In the genomic region with DNA sequence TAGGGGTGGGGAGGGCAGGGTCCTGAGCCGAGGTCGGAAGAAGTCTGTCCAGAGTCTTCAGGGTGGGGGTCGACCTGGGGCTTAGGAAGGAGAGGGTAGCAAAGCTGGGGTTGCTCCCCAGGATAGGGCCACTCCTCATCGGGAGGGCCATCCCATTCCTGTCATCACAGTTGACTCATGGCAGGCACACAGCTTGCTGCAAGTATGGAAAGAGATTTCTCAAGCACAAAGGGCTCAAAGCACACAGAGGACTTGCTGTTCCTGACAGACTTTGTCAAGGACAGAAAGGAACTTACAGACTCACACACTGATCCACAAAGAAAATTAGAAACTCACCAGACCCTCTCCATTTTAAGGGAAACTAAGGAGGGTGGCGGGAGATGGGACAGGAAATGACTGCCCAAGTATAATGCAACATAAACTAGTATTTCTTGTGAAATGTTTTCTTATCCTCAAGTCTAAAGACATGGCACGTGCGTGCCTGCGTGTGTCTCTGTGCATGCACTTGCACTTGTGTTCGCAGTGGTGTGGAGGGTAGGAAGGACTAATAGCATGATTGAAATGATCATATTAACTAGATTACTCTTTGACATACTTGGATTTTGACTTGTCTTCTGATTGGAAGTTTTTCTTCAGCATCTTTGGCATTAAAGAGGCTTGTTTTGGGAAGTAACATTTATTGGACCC, we compare ENCODE assay signal across 13 cellular contexts. TPM values are rescaled to one million over a fixed set of nuclear protein-coding genes. Genes with fewer than 3 reads are reported as not detected.
DNase-seq lines count a peak whose midpoint lies in the region; ATAC-seq and TF ChIP-seq lines count a peak whose summit lies in the region.
"Had no signal": no experiment of that assay in that cellular context is flagged by ENCODE, and none has a peak within 500 bp of the region (broad histone marks: within the 10 kb centered on the region; RNA-seq: fewer than 3 reads in every experiment).

No MANE protein-coding gene starts in this region.

- no peak for TF ChIP-seq CTCF in AG09309 (IDR thresholded peaks at IDR 0.05; ENCODE audit: control insufficient read depth, insufficient read depth, low read depth, low read length, missing control alignments)
- no peak for TF ChIP-seq CTCF in NB4 (IDR thresholded peaks at IDR 0.05; ENCODE audit: low read depth, low read length)
- no peak for TF ChIP-seq CTCF in epithelial cell of esophagus (IDR thresholded peaks at IDR 0.05; ENCODE audit: insufficient read depth, low read depth, low read length, missing control alignments)
- no peak for TF ChIP-seq CTCF in GM20000 (IDR thresholded peaks at IDR 0.05; ENCODE audit: extremely low read depth, missing control alignments)

- TF ChIP-seq POLR2A in NB4 (IDR thresholded peaks at IDR 0.05; ENCODE audit: extremely low read depth, insufficient read length) = no peak

- DNase-seq in AG09309 (ENCODE audit: low read depth) (peak; percentile 20), NB4 (ENCODE audit: low read depth) (peak; percentile 33), epithelial cell of esophagus (ENCODE audit: low read depth) (peak; percentile 78), SK-N-DZ (ENCODE audit: low spot score) (no peak), NCI-H2081 treated with DMSO at 0.1 percent for 48 hours (lab: John Stamatoyannopoulos, UW) (no peak), GM20000 (ENCODE audit: low spot score) (no peak)
- DNase-seq in natural killer cell treated with Interleukin-12 subunit alpha and Interleukin-12 subunit beta and Interleukin-15 and Interleukin-18, amount 100 ng/mL, for 72 hours (ENCODE audit: low spot score) = no peak
- no peak for DNase-seq in activated CD4-positive, alpha-beta memory T cell treated with anti-CD3 and anti-CD28 coated beads for 36 hours
- DNase-seq: activated naive CD4-positive, alpha-beta T cell; CD4-positive, CD25-positive, alpha-beta regulatory T cell; effector memory CD4-positive, alpha-beta T cell; NCI-H187; occipital lobe had no signal

- CTCF ChIA-PET in activated CD4-positive, alpha-beta memory T cell treated with anti-CD3 and anti-CD28 coated beads for 36 hours (lab: Charles Lee) = interaction anchor here (1.2 to 5.0 kb wide), 5 partner anchors 23 to 151 kb away, joined by 4 to 25 read pairs (median 6); a partner anchor contains a TSS

- H3K36me3 Mint-ChIP-seq in natural killer cell treated with Interleukin-12 subunit alpha and Interleukin-12 subunit beta and Interleukin-15 and Interleukin-18, amount 100 ng/mL, for 72 hours = peaks cover 16% of the 10 kb centered on the region
- peaks cover 27% of the 10 kb centered on the region for H3K36me3 Mint-ChIP-seq in activated CD4-positive, alpha-beta memory T cell treated with anti-CD3 and anti-CD28 coated beads for 36 hours

- H3K9me3 Mint-ChIP-seq in natural killer cell treated with Interleukin-12 subunit alpha and Interleukin-12 subunit beta and Interleukin-15 and Interleukin-18, amount 100 ng/mL, for 72 hours = no peaks in the 10 kb centered on the region
- H3K9me3 Mint-ChIP-seq in activated CD4-positive, alpha-beta memory T cell treated with anti-CD3 and anti-CD28 coated beads for 36 hours = no peaks in the 10 kb centered on the region
- H3K9me3 Mint-ChIP-seq: CD4-positive, CD25-positive, alpha-beta regulatory T cell had no signal

- H3K4me3 ChIP-seq in AG09309 (ENCODE audit: control insufficient read depth, low read depth, low read length) (no peak overlapping the region), NB4 (ENCODE audit: low read depth, low read length) (no peak overlapping the region), epithelial cell of esophagus (ENCODE audit: low read length) (no peak overlapping the region)

- H3K27ac Mint-ChIP-seq in natural killer cell treated with Interleukin-12 subunit alpha and Interleukin-12 subunit beta and Interleukin-15 and Interleukin-18, amount 100 ng/mL, for 72 hours = peak overlapping the region; percentile 64 to 82
- no peak overlapping the region for H3K27ac Mint-ChIP-seq in activated CD4-positive, alpha-beta memory T cell treated with anti-CD3 and anti-CD28 coated beads for 36 hours

- no peak overlapping the region for H3K4me3 Mint-ChIP-seq in natural killer cell treated with Interleukin-12 subunit alpha and Interleukin-12 subunit beta and Interleukin-15 and Interleukin-18, amount 100 ng/mL, for 72 hours
- no peak overlapping the region for H3K4me3 Mint-ChIP-seq in activated CD4-positive, alpha-beta memory T cell treated with anti-CD3 and anti-CD28 coated beads for 36 hours
- H3K4me3 Mint-ChIP-seq: CD4-positive, CD25-positive, alpha-beta regulatory T cell had no signal

- intact Hi-C loops in activated CD4-positive, alpha-beta memory T cell treated with anti-CD3 and anti-CD28 coated beads for 36 hours (cut with micrococcal nuclease) = loop anchor here (5.0 kb wide), 1 partner anchor 136 kb away; a partner anchor contains a TSS

- H3K27me3 Mint-ChIP-seq in natural killer cell treated with Interleukin-12 subunit alpha and Interleukin-12 subunit beta and Interleukin-15 and Interleukin-18, amount 100 ng/mL, for 72 hours = peaks cover 0 to 4% of the 10 kb centered on the region in 2 donors
- no peaks in the 10 kb centered on the region for H3K27me3 Mint-ChIP-seq in activated CD4-positive, alpha-beta memory T cell treated with anti-CD3 and anti-CD28 coated beads for 36 hours
- H3K27me3 Mint-ChIP-seq: CD4-positive, CD25-positive, alpha-beta regulatory T cell had no signal

- POLR2A ChIA-PET in activated CD4-positive, alpha-beta memory T cell treated with anti-CD3 and anti-CD28 coated beads for 36 hours (lab: Charles Lee) = interaction anchor here (1.0 to 2.5 kb wide), 4 partner anchors 11 to 134 kb away, joined by 3 to 12 read pairs (median 5); no protein-coding TSS in a partner anchor

- peaks cover 19 to 24% of the 10 kb centered on the region in 2 donors for H3K4me1 Mint-ChIP-seq in natural killer cell treated with Interleukin-12 subunit alpha and Interleukin-12 subunit beta and Interleukin-15 and Interleukin-18, amount 100 ng/mL, for 72 hours (ENCODE audit: low read depth in 2 of 2)
- H3K4me1 Mint-ChIP-seq in activated CD4-positive, alpha-beta memory T cell treated with anti-CD3 and anti-CD28 coated beads for 36 hours (ENCODE audit: low read depth) = peaks cover 16% of the 10 kb centered on the region
- H3K4me1 Mint-ChIP-seq: CD4-positive, CD25-positive, alpha-beta regulatory T cell had no signal

- ATAC-seq in natural killer cell treated with Interleukin-12 subunit alpha and Interleukin-12 subunit beta and Interleukin-15 and Interleukin-18, amount 100 ng/mL, for 72 hours = no peak

RNA-seq across cellular contexts. Expression of a gene that starts 2.4 kb away (rescaled TPM):
- 1 to 10 TPM; 3.5 to 5.3 TPM for total RNA-seq in natural killer cell treated with Interleukin-12 subunit alpha and Interleukin-12 subunit beta and Interleukin-15 and Interleukin-18, amount 100 ng/mL, for 72 hours
- polyA plus RNA-seq in SK-N-DZ (2014; cell fraction: cytosol; rRNA removed) = 0.41 TPM in 1 of 2 replicates, not detected in the other
- polyA plus RNA-seq in SK-N-DZ (2014; cell fraction: nucleus; rRNA removed) = 0.49 and 1.3 TPM in 2 replicates
- total RNA-seq in activated CD4-positive, alpha-beta memory T cell treated with anti-CD3 and anti-CD28 coated beads for 36 hours = 1 to 10 TPM; 1.7 to 2.0 TPM

RNA-seq across cellular contexts. Expression of a gene that starts 4.3 kb away (rescaled TPM):
- total RNA-seq in natural killer cell treated with Interleukin-12 subunit alpha and Interleukin-12 subunit beta and Interleukin-15 and Interleukin-18, amount 100 ng/mL, for 72 hours = 1 to 10 TPM; 1.8 to 2.7 TPM
- 0.15 and 0.24 TPM in 2 replicates for polyA plus RNA-seq in SK-N-DZ (2014; cell fraction: cytosol; rRNA removed)
- polyA plus RNA-seq in SK-N-DZ (2014; cell fraction: nucleus; rRNA removed) = 0.31 and 0.70 TPM in 2 replicates
- total RNA-seq in activated CD4-positive, alpha-beta memory T cell treated with anti-CD3 and anti-CD28 coated beads for 36 hours = 1 to 10 TPM; 1.6 to 2.0 TPM
- polyA plus RNA-seq: CD4-positive, CD25-positive, alpha-beta regulatory T cell had no signal

RNA-seq across cellular contexts. Expression of a gene that starts 13.5 kb away (rescaled TPM):
- total RNA-seq in natural killer cell treated with Interleukin-12 subunit alpha and Interleukin-12 subunit beta and Interleukin-15 and Interleukin-18, amount 100 ng/mL, for 72 hours = 100 to 1,000 TPM; 152 to 251 TPM
- 145 and 162 TPM in 2 replicates for polyA plus RNA-seq in SK-N-DZ (2014; cell fraction: cytosol; rRNA removed)
- polyA plus RNA-seq in SK-N-DZ (2014; cell fraction: nucleus; rRNA removed) = 84.6 and 105 TPM in 2 replicates
- total RNA-seq in activated CD4-positive, alpha-beta memory T cell treated with anti-CD3 and anti-CD28 coated beads for 36 hours = 100 to 1,000 TPM; 111 to 116 TPM

RNA-seq across cellular contexts. Expression of a gene that starts 22.7 kb away (rescaled TPM):
- 100 to 1,000 TPM; 106 to 134 TPM for total RNA-seq in natural killer cell treated with Interleukin-12 subunit alpha and Interleukin-12 subunit beta and Interleukin-15 and Interleukin-18, amount 100 ng/mL, for 72 hours
- 58.3 and 59.5 TPM in 2 replicates for polyA plus RNA-seq in SK-N-DZ (2014; cell fraction: cytosol; rRNA removed)
- polyA plus RNA-seq in SK-N-DZ (2014; cell fraction: nucleus; rRNA removed) = 80.2 and 111 TPM in 2 replicates
- total RNA-seq in activated CD4-positive, alpha-beta memory T cell treated with anti-CD3 and anti-CD28 coated beads for 36 hours = 10 to 100 TPM; 72.7 to 77.4 TPM

RNA-seq across cellular contexts. Expression of a gene that starts 48.1 kb away (rescaled TPM):
- total RNA-seq in natural killer cell treated with Interleukin-12 subunit alpha and Interleukin-12 subunit beta and Interleukin-15 and Interleukin-18, amount 100 ng/mL, for 72 hours = not detected
- polyA plus RNA-seq in SK-N-DZ (2014; cell fraction: cytosol; rRNA removed) = not detected in 2 replicates
- not detected in 2 replicates for polyA plus RNA-seq in SK-N-DZ (2014; cell fraction: nucleus; rRNA removed)
- total RNA-seq in activated CD4-positive, alpha-beta memory T cell treated with anti-CD3 and anti-CD28 coated beads for 36 hours = not detected
- total RNA-seq: CD4-positive, CD25-positive, alpha-beta regulatory T cell had no signal

Comparison
In these comparisons a context has a peak if more than half of its experiments do, and no peak if none do; other contexts are left out.
1. DNase-seq: peak in AG09309 (single experiment), NB4 (single experiment) and epithelial cell of esophagus (single experiment); none in natural killer cell treated with Interleukin-12 subunit alpha and Interleukin-12 subunit beta and Interleukin-15 and Interleukin-18, amount 100 ng/mL, for 72 hours (single experiment), SK-N-DZ (single experiment), NCI-H2081 treated with DMSO at 0.1 percent for 48 hours (single experiment), GM20000 (single experiment) and activated CD4-positive, alpha-beta memory T cell treated with anti-CD3 and anti-CD28 coated beads for 36 hours (single experiment).